Comparison of ENCODE assay signal across 36 cellular contexts in the genomic region with DNA sequence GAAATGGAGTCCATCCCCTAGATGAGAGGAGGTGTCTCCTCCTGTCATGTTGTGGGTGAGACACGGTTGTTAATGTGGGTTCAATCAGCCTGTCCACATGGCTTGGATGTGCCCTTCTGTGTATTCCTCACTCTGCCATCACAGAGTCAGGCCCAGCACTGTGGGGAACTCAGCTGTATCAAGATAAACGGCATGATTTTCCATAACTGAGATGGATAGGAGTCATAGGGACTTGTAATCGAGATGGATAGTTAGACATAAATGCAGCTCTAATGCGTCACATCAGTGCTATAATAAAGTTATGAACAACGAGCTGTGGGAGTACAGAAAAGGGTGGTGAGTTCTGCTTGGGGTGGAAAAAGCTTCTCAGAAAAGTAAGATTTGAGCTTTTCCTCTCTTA.
"Had no signal": no experiment of that assay in that cellular context is flagged by ENCODE, and none has a peak within 500 bp of the region (broad histone marks: within the 10 kb centered on the region; RNA-seq: fewer than 3 reads in every experiment).

No MANE protein-coding gene starts in this region.

- H3K9me3 ChIP-seq: adrenal gland, ascending aorta, body of pancreas, breast epithelium had no signal

- H3K27me3 ChIP-seq: ascending aorta, body of pancreas, brain microvascular endothelial cell, breast epithelium, cardiac muscle cell had no signal

- DNase-seq: activated effector memory CD4-positive, alpha-beta T cell treated with anti-CD3 and anti-CD28 coated beads, Interleukin-2, amount 50 U/mL, for 16 hours; activated effector memory CD4-positive, alpha-beta T cell treated with Interleukin-2 at 50 U/mL for 16 hours; activated gamma-delta T cell; activated gamma-delta T cell treated with Interleukin-2 at 50 U/mL for 16 hours; activated naive CD4-positive, alpha-beta T cell; activated naive CD4-positive, alpha-beta T cell treated with anti-CD3 and anti-CD28 coated beads for 36 hours; activated naive CD4-positive, alpha-beta T cell treated with anti-CD3 and anti-CD28 coated beads, Interleukin-2, amount 10 ng/mL, durations not matched to agents 7 days and 5 days; activated naive CD4-positive, alpha-beta T cell treated with anti-CD3 and anti-CD28 coated beads, Interleukin-2, amount 50 U/mL, for 16 hours; activated naive CD4-positive, alpha-beta T cell treated with Interleukin-2 at 50 U/mL for 16 hours; activated naive CD8-positive, alpha-beta T cell treated with anti-CD3 and anti-CD28 coated beads for 36 hours; activated naive CD8-positive, alpha-beta T cell treated with anti-CD3 and anti-CD28 coated beads, Interleukin-2, amount 10 ng/mL, durations not matched to agents 7 days and 5 days; activated naive CD8-positive, alpha-beta T cell treated with anti-CD3 and anti-CD28 coated beads, Interleukin-2, amount 50 U/mL, for 24 hours; activated T-cell treated with anti-CD3 and anti-CD28 coated beads, Interleukin-2, amount 50 U/mL, for 4 hours; activated T-cell treated with anti-CD3 and anti-CD28 coated beads, Interleukin-2, amount 50 U/mL, for 48 hours; activated T-cell treated with anti-CD3 and anti-CD28 coated beads, Interleukin-2, amount 50 U/mL, for 72 hours; adrenal gland; amniotic stem cell; amygdala; anterior cingulate cortex; aorta; body of pancreas; brain microvascular endothelial cell; caudate nucleus; central memory CD4-positive, alpha-beta T cell; cerebellar nuclear complex had no signal

- H3K4me1 Mint-ChIP-seq: activated naive CD4-positive, alpha-beta T cell treated with anti-CD3 and anti-CD28 coated beads, Interleukin-2, amount 10 ng/mL, durations not matched to agents 7 days and 5 days; activated naive CD4-positive, alpha-beta T cell treated with anti-CD3 and anti-CD28 coated beads, Interleukin-2, amount 50 U/mL, for 24 hours; activated naive CD8-positive, alpha-beta T cell treated with anti-CD3 and anti-CD28 coated beads for 36 hours; activated naive CD8-positive, alpha-beta T cell treated with anti-CD3 and anti-CD28 coated beads, Interleukin-2, amount 10 ng/mL, durations not matched to agents 7 days and 5 days; activated naive CD8-positive, alpha-beta T cell treated with anti-CD3 and anti-CD28 coated beads, Interleukin-2, amount 50 U/mL, for 24 hours; activated T-helper 17 cell treated with anti-CD3 and anti-CD28 coated beads, Interleukin-2, amount 50 U/mL, for 72 hours; central memory CD8-positive, alpha-beta T cell had no signal

- ATAC-seq: activated naive CD4-positive, alpha-beta T cell treated with anti-CD3 and anti-CD28 coated beads, Interleukin-2, amount 50 U/mL, for 72 hours; activated naive CD8-positive, alpha-beta T cell treated with anti-CD3 and anti-CD28 coated beads, Interleukin-2, amount 50 U/mL, for 24 hours; activated T-cell treated with anti-CD3 and anti-CD28 coated beads, Interleukin-2, amount 50 U/mL, for 4 hours; activated T-cell treated with anti-CD3 and anti-CD28 coated beads, Interleukin-2, amount 50 U/mL, for 72 hours; activated T-helper 17 cell treated with anti-CD3 and anti-CD28 coated beads, Interleukin-2, amount 50 U/mL, for 72 hours; body of pancreas had no signal

- H3K36me3 ChIP-seq: adrenal gland, ascending aorta, brain microvascular endothelial cell, breast epithelium, cardiac muscle cell had no signal

- H3K9me3 Mint-ChIP-seq: activated naive CD4-positive, alpha-beta T cell treated with anti-CD3 and anti-CD28 coated beads for 36 hours; activated naive CD4-positive, alpha-beta T cell treated with anti-CD3 and anti-CD28 coated beads, Interleukin-2, amount 10 ng/mL, durations not matched to agents 7 days and 5 days; activated naive CD4-positive, alpha-beta T cell treated with anti-CD3 and anti-CD28 coated beads, Interleukin-2, amount 50 U/mL, for 24 hours; activated naive CD8-positive, alpha-beta T cell treated with anti-CD3 and anti-CD28 coated beads for 36 hours; activated naive CD8-positive, alpha-beta T cell treated with anti-CD3 and anti-CD28 coated beads, Interleukin-2, amount 10 ng/mL, durations not matched to agents 7 days and 5 days; activated naive CD8-positive, alpha-beta T cell treated with anti-CD3 and anti-CD28 coated beads, Interleukin-2, amount 50 U/mL, for 24 hours; activated T-cell treated with anti-CD3 and anti-CD28 coated beads, Interleukin-2, amount 50 U/mL, for 4 hours; activated T-helper 1 cell treated with anti-CD3 and anti-CD28 coated beads, Interleukin-12 subunit alpha, Interleukin-12 subunit beta, Interleukin-2, Interleukin-4 antibody, amounts not matched to agents 30 ng/mL and 10 ng/mL and 1 ng/mL, durations not matched to agents 14 hours and 24 hours and 36 hours; activated T-helper 2 cell treated with anti-CD3 and anti-CD28 coated beads, Interferon-gamma antibody, Interleukin-2, Interleukin-4, amounts not matched to agents 10 μg/mL and 5 μg/mL and 100 μg/mL, durations not matched to agents 14 hours and 24 hours and 36 hours had no signal

- H3K27ac ChIP-seq: ascending aorta, body of pancreas, brain microvascular endothelial cell, breast epithelium, cardiac muscle cell had no signal

- H3K4me1 ChIP-seq: adrenal gland, ascending aorta, body of pancreas, breast epithelium had no signal

- H3K4me3 Mint-ChIP-seq: activated naive CD4-positive, alpha-beta T cell treated with anti-CD3 and anti-CD28 coated beads for 36 hours; activated naive CD4-positive, alpha-beta T cell treated with anti-CD3 and anti-CD28 coated beads, Interleukin-2, amount 10 ng/mL, durations not matched to agents 7 days and 5 days; activated naive CD4-positive, alpha-beta T cell treated with anti-CD3 and anti-CD28 coated beads, Interleukin-2, amount 50 U/mL, for 24 hours; activated naive CD8-positive, alpha-beta T cell; activated naive CD8-positive, alpha-beta T cell treated with anti-CD3 and anti-CD28 coated beads for 36 hours; activated naive CD8-positive, alpha-beta T cell treated with anti-CD3 and anti-CD28 coated beads, Interleukin-2, amount 10 ng/mL, durations not matched to agents 7 days and 5 days; activated naive CD8-positive, alpha-beta T cell treated with anti-CD3 and anti-CD28 coated beads, Interleukin-2, amount 50 U/mL, for 24 hours; activated T-cell treated with anti-CD3 and anti-CD28 coated beads, Interleukin-2, amount 50 U/mL, for 4 hours; activated T-cell treated with anti-CD3 and anti-CD28 coated beads, Interleukin-2, amount 50 U/mL, for 72 hours; activated T-helper 1 cell treated with anti-CD3 and anti-CD28 coated beads, Interleukin-12 subunit alpha, Interleukin-12 subunit beta, Interleukin-2, Interleukin-4 antibody, amounts not matched to agents 30 ng/mL and 10 ng/mL and 1 ng/mL, durations not matched to agents 14 hours and 24 hours and 36 hours; activated T-helper 17 cell treated with anti-CD3 and anti-CD28 coated beads, Interleukin-2, amount 50 U/mL, for 72 hours; brain; central memory CD8-positive, alpha-beta T cell had no signal

- H3K27ac Mint-ChIP-seq: activated naive CD4-positive, alpha-beta T cell treated with anti-CD3 and anti-CD28 coated beads for 36 hours; activated naive CD4-positive, alpha-beta T cell treated with anti-CD3 and anti-CD28 coated beads, Interleukin-2, amount 10 ng/mL, durations not matched to agents 7 days and 5 days; activated naive CD4-positive, alpha-beta T cell treated with anti-CD3 and anti-CD28 coated beads, Interleukin-2, amount 50 U/mL, for 24 hours; activated naive CD4-positive, alpha-beta T cell treated with anti-CD3 and anti-CD28 coated beads, Interleukin-2, amount 50 U/mL, for 72 hours; activated naive CD8-positive, alpha-beta T cell; activated naive CD8-positive, alpha-beta T cell treated with anti-CD3 and anti-CD28 coated beads for 36 hours; activated naive CD8-positive, alpha-beta T cell treated with anti-CD3 and anti-CD28 coated beads, Interleukin-2, amount 10 ng/mL, durations not matched to agents 7 days and 5 days; activated naive CD8-positive, alpha-beta T cell treated with anti-CD3 and anti-CD28 coated beads, Interleukin-2, amount 50 U/mL, for 24 hours; activated T-cell treated with anti-CD3 and anti-CD28 coated beads, Interleukin-2, amount 50 U/mL, for 72 hours; activated T-helper 1 cell treated with anti-CD3 and anti-CD28 coated beads, Interleukin-12 subunit alpha, Interleukin-12 subunit beta, Interleukin-2, Interleukin-4 antibody, amounts not matched to agents 30 ng/mL and 10 ng/mL and 1 ng/mL, durations not matched to agents 14 hours and 24 hours and 36 hours; activated T-helper 17 cell treated with anti-CD3 and anti-CD28 coated beads, Interleukin-2, amount 50 U/mL, for 72 hours; activated T-helper 2 cell treated with anti-CD3 and anti-CD28 coated beads, Interferon-gamma antibody, Interleukin-2, Interleukin-4, amounts not matched to agents 10 μg/mL and 5 μg/mL and 100 μg/mL, durations not matched to agents 14 hours and 24 hours and 36 hours; brain had no signal

- H3K27me3 Mint-ChIP-seq: activated naive CD4-positive, alpha-beta T cell treated with anti-CD3 and anti-CD28 coated beads, Interleukin-2, amount 10 ng/mL, durations not matched to agents 7 days and 5 days; activated naive CD8-positive, alpha-beta T cell; activated naive CD8-positive, alpha-beta T cell treated with anti-CD3 and anti-CD28 coated beads for 36 hours; activated naive CD8-positive, alpha-beta T cell treated with anti-CD3 and anti-CD28 coated beads, Interleukin-2, amount 10 ng/mL, durations not matched to agents 7 days and 5 days; activated naive CD8-positive, alpha-beta T cell treated with anti-CD3 and anti-CD28 coated beads, Interleukin-2, amount 50 U/mL, for 24 hours had no signal

- H3K36me3 Mint-ChIP-seq: activated naive CD4-positive, alpha-beta T cell treated with anti-CD3 and anti-CD28 coated beads, Interleukin-2, amount 10 ng/mL, durations not matched to agents 7 days and 5 days; activated naive CD4-positive, alpha-beta T cell treated with anti-CD3 and anti-CD28 coated beads, Interleukin-2, amount 50 U/mL, for 24 hours; activated naive CD4-positive, alpha-beta T cell treated with anti-CD3 and anti-CD28 coated beads, Interleukin-2, amount 50 U/mL, for 72 hours; activated naive CD8-positive, alpha-beta T cell; activated naive CD8-positive, alpha-beta T cell treated with anti-CD3 and anti-CD28 coated beads for 36 hours; activated naive CD8-positive, alpha-beta T cell treated with anti-CD3 and anti-CD28 coated beads, Interleukin-2, amount 10 ng/mL, durations not matched to agents 7 days and 5 days; brain had no signal

- H3K4me3 ChIP-seq: adrenal gland, ascending aorta, body of pancreas, breast epithelium, cardiac muscle cell had no signal
